In genomic region chr3:185659942-185660921, GRCh38 we compare ENCODE assay signal across 8 cellular contexts.
DNase-seq lines count a peak whose midpoint lies in the region; ATAC-seq, FAIRE-seq and TF ChIP-seq lines count a peak whose summit lies in the region.

No MANE protein-coding gene starts in this region.

- H3K27me3 ChIP-seq in hepatocyte, result no peaks in the 10 kb centered on the region
- H3K27me3 ChIP-seq in sigmoid colon, result no peaks in the 10 kb centered on the region

- TF ChIP-seq POLR2A in sigmoid colon (IDR thresholded peaks at IDR 0.05), result no peak

- no peaks in the 10 kb centered on the region for H3K9me2 ChIP-seq in hepatocyte (replicated peaks; ENCODE audit: insufficient read depth)

- H3K9me3 ChIP-seq in hepatocyte (ENCODE audit: low read depth), result no peaks in the 10 kb centered on the region
- no peaks in the 10 kb centered on the region for H3K9me3 ChIP-seq in sigmoid colon

- H3K4me3 ChIP-seq in astrocyte of the spinal cord (ENCODE audit: low read depth, low read length) (no peak overlapping the region), hepatocyte (no peak overlapping the region), sigmoid colon (no peak overlapping the region)

- in situ Hi-C loops in astrocyte of the spinal cord (cut with HindIII; ENCODE audit: low sequenced_read_pairs), result no loop called here

- peak overlapping the region; percentile 77 for H3K27ac ChIP-seq in hepatocyte
- peak overlapping the region; percentile 29 to 86 (median 52) for H3K27ac ChIP-seq in sigmoid colon

- no peak overlapping the region for H3K4me2 ChIP-seq in hepatocyte

- no peak for ATAC-seq in HG03439 (IDR thresholded peaks at IDR 0.05; ENCODE audit: unreplicated experiment)

- WGBS in hepatocyte (ENCODE audit: low lambda C conversion rate, missing lambda C conversion rate), result 62% methylated on average over 18 of the region's 18 CpGs
- WGBS in sigmoid colon, 2 donors, result 25 to 48% methylated on average over 18 of the region's 18 CpGs

- H3K79me2 ChIP-seq in hepatocyte, result no peaks in the 10 kb centered on the region

- no peak for FAIRE-seq in D721Med (lab: Jason Lieb, UNC)

- POLR2A ChIA-PET in HEK293T (lab: Yijun Ruan, JAX), result interaction anchor here (0.7 to 0.9 kb wide), 3 partner anchors 10 to 278 kb away, joined by 3 to 4 read pairs (median 4); partner anchors contain the start of genes SENP2 and TRA2B

- peaks cover 13% of the 10 kb centered on the region for H4K20me1 ChIP-seq in hepatocyte (ENCODE audit: insufficient read depth, poor library complexity, severe bottlenecking)

- H3K36me3 ChIP-seq in hepatocyte (replicated peaks; ENCODE audit: insufficient read depth, low read depth), result no peaks in the 10 kb centered on the region
- H3K36me3 ChIP-seq in sigmoid colon, result no peaks in the 10 kb centered on the region

- DNase-seq in D721Med (ENCODE audit: insufficient read length, low spot score) (peak; percentile 79), HEK293T (ENCODE audit: extremely low spot score) (peak; percentile 76), NCI-H1930 (lab: John Stamatoyannopoulos, UW) (peak; percentile 43 to 58), T-helper 9 cell (peak; percentile 41), astrocyte of the spinal cord (ENCODE audit: low read depth, low spot score) (peak; percentile 92), hepatocyte (ENCODE audit: low spot score) (peak; percentile 88), sigmoid colon (peak; percentile 82)

- TF ChIP-seq CTCF in D721Med (IDR thresholded peaks at IDR 0.05; ENCODE audit: insufficient read depth, missing control alignments) (peak; percentile 97), astrocyte of the spinal cord (IDR thresholded peaks at IDR 0.05; ENCODE audit: low read depth, low read length) (peak; percentile 100), hepatocyte (IDR thresholded peaks at IDR 0.05; ENCODE audit: poor library complexity) (peak; percentile 98), sigmoid colon (IDR thresholded peaks at IDR 0.05) (peak; percentile 43 to 97 (median 86))

- no peak overlapping the region for H2AFZ ChIP-seq in hepatocyte

- CTCF ChIA-PET in HEK293T (lab: Yijun Ruan, JAX), result interaction anchor here (0.5 to 1.9 kb wide), 22 partner anchors 8 to 335 kb away, joined by 3 to 14 read pairs (median 3); no protein-coding TSS in a partner anchor

- intact Hi-C loops in sigmoid colon (cut with DNase I), result loop anchor here (5.0 kb wide), 1 partner anchor 107 kb away; no protein-coding TSS in a partner anchor

- peaks cover 19% of the 10 kb centered on the region for H3K4me1 ChIP-seq in hepatocyte (ENCODE audit: insufficient read depth)
- peaks cover 0 to 56% (median 44%) of the 10 kb centered on the region in 4 donors for H3K4me1 ChIP-seq in sigmoid colon

- no peak for TF ChIP-seq EP300 in sigmoid colon (IDR thresholded peaks at IDR 0.05)

TF ChIP-seq in HEK293T, 16 proteins besides CTCF, POLR2A, EP300 and RAD21:
- TF ChIP-seq FOXM1 (IDR thresholded peaks at IDR 0.05; ENCODE audit: borderline replicate concordance), result no peak
- no peak for TF ChIP-seq L3MBTL2 (conservative IDR thresholded peaks at IDR 0.05)
- no peak for TF ChIP-seq SUZ12 (IDR thresholded peaks at IDR 0.05)
- no peak for TF ChIP-seq ELF4 (IDR thresholded peaks at IDR 0.05)
- TF ChIP-seq NFRKB (IDR thresholded peaks at IDR 0.05), result no peak
- no peak for TF ChIP-seq SP1 (IDR thresholded peaks at IDR 0.05)
- TF ChIP-seq FOXK2 (IDR thresholded peaks at IDR 0.05), result no peak
- no peak for TF ChIP-seq BHLHE40 (IDR thresholded peaks at IDR 0.05; ENCODE audit: borderline replicate concordance)
- no peak for TF ChIP-seq TARDBP (IDR thresholded peaks at IDR 0.05)
- no peak for TF ChIP-seq ARNT (IDR thresholded peaks at IDR 0.05)
- no peak for TF ChIP-seq ZNF384 (IDR thresholded peaks at IDR 0.05)
- no peak for TF ChIP-seq HDGF (IDR thresholded peaks at IDR 0.05; ENCODE audit: borderline replicate concordance)
- TF ChIP-seq PKNOX1 (IDR thresholded peaks at IDR 0.05), result no peak
- no peak for TF ChIP-seq CTBP1 (IDR thresholded peaks at IDR 0.05; ENCODE audit: borderline replicate concordance)
- no peak for TF ChIP-seq FOXA1 (IDR thresholded peaks at IDR 0.05)
- no peak for TF ChIP-seq LEF1 (IDR thresholded peaks at IDR 0.05; ENCODE audit: borderline replicate concordance)

Comparison
In these comparisons a context has a peak if more than half of its experiments do, and no peak if none do; other contexts are left out.
1. DNase-seq: peak in every context shown above with its lines; median percentile 92 in astrocyte of the spinal cord; 88 in hepatocyte; 82 in sigmoid colon; 79 in D721Med; 76 in HEK293T; 50 in NCI-H1930; 41 in T-helper 9 cell.